In the genomic region with DNA sequence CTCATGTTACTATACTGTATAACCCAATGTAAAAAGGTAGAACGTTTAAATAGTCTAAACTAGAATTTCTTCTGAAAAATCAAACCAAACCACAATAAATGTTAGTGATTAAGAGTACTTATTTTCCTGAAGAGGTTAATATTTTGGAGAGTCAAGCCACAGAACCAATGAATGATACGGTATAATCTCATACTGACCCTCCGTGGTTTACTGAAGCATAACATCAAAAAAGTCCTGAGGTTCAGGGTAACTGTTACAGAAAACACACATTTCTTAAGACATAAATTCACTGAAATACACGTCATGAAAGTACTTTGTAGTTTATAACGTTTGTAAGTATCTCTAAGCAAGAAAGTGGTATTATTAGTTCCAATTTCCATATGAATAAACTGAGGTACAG, we compare ENCODE assay signal across 19 cellular contexts. TPM values are rescaled to one million over a fixed set of nuclear protein-coding genes. Genes with fewer than 3 reads are reported as not detected.
DNase-seq lines count a peak whose midpoint lies in the region; ATAC-seq and TF ChIP-seq lines count a peak whose summit lies in the region.
"Had no signal": no experiment of that assay in that cellular context is flagged by ENCODE, and none has a peak within 500 bp of the region (broad histone marks: within the 10 kb centered on the region; RNA-seq: fewer than 3 reads in every experiment).

No MANE protein-coding gene starts in this region.

- no peak overlapping the region for H3K27ac Mint-ChIP-seq in type B pancreatic cell
- H3K27ac Mint-ChIP-seq: CD4-positive, alpha-beta T cell; GM23338 had no signal

- no peaks in the 10 kb centered on the region for H4K20me1 ChIP-seq in SK-N-SH (ENCODE audit: insufficient read depth)

- POLR2A ChIA-PET in SK-N-SH (lab: Yijun Ruan, JAX), result no interaction called here

- H3K9me3 Mint-ChIP-seq in type B pancreatic cell, result no peaks in the 10 kb centered on the region
- H3K9me3 Mint-ChIP-seq: CD4-positive, alpha-beta T cell; GM23338 had no signal

- H3K27me3 Mint-ChIP-seq in type B pancreatic cell, result no peaks in the 10 kb centered on the region
- H3K27me3 Mint-ChIP-seq: CD4-positive, alpha-beta T cell had no signal

- H3K4me3 ChIP-seq in SK-N-SH (ENCODE audit: low read depth in 2 of 2, low read length in 1 of 2) (no peak overlapping the region), choroid plexus epithelial cell (ENCODE audit: low read depth, low read length) (no peak overlapping the region), gastroesophageal sphincter (no peak overlapping the region), upper lobe of right lung (no peak overlapping the region), HAP-1 (no peak overlapping the region)
- H3K4me3 ChIP-seq: GM23338, Peyer's patch had no signal

- H3K27me3 ChIP-seq in SK-N-SH (ENCODE audit: insufficient read depth), result no peaks in the 10 kb centered on the region
- H3K27me3 ChIP-seq in gastroesophageal sphincter, result no peaks in the 10 kb centered on the region
- H3K27me3 ChIP-seq in upper lobe of right lung, result no peaks in the 10 kb centered on the region
- H3K27me3 ChIP-seq in HAP-1 (ENCODE audit: low read depth), result no peaks in the 10 kb centered on the region
- H3K27me3 ChIP-seq: Peyer's patch had no signal

- no peak overlapping the region for H3K4me2 ChIP-seq in SK-N-SH
- H3K4me2 ChIP-seq: GM23338 had no signal

- no peaks in the 10 kb centered on the region for H3K79me2 ChIP-seq in SK-N-SH (ENCODE audit: insufficient read depth)

- no peak overlapping the region for H3K9ac ChIP-seq in SK-N-SH

- H3K4me1 ChIP-seq in SK-N-SH (ENCODE audit: control insufficient read depth in 1 of 2, insufficient read depth in 2 of 2, low read depth in 1 of 2, low read length in 1 of 2) (no peaks in the 10 kb centered on the region), gastroesophageal sphincter (no peaks in the 10 kb centered on the region), upper lobe of right lung (no peaks in the 10 kb centered on the region), HAP-1 (peaks cover 3% of the 10 kb centered on the region; the same call in 1 of the 2 replicates)
- H3K4me1 ChIP-seq: Caco-2, Peyer's patch had no signal

- ATAC-seq in SK-N-SH treated with all-trans-retinoic acid at 6 μM for 48 hours, result no peak
- ATAC-seq in gastroesophageal sphincter, result no peak
- ATAC-seq in upper lobe of right lung, result no peak
- ATAC-seq in GM21737 (IDR thresholded peaks at IDR 0.05; ENCODE audit: unreplicated experiment), result no peak
- ATAC-seq: GM23338, HCT116 had no signal

- DNase-seq in SK-N-SH (no peak), choroid plexus epithelial cell (ENCODE audit: low read depth) (peak; percentile 23), upper lobe of right lung (no peak), HAP-1 (ENCODE audit: low spot score in 2 of 2) (no peak), type B pancreatic cell (ENCODE audit: extremely low spot score, unreplicated experiment) (no peak)
- DNase-seq: Caco-2; CD4-positive, alpha-beta T cell; GDM1; MM.1S; NCI-H1092 treated with DMSO at 0.1 percent for 48 hours; NCI-H146; NCI-H2029 treated with DMSO at 0.1 percent for 48 hours; Peyer's patch had no signal

- TF ChIP-seq EP300 in SK-N-SH (IDR thresholded peaks at IDR 0.05; ENCODE audit: borderline replicate concordance in 1 of 2, low read depth in 1 of 2, low read length in 1 of 2) (no peak), gastroesophageal sphincter (IDR thresholded peaks at IDR 0.05) (no peak)

- no peaks in the 10 kb centered on the region for H3K9me2 ChIP-seq in SK-N-SH

- H3K4me1 Mint-ChIP-seq in type B pancreatic cell (ENCODE audit: unreplicated experiment), result no peaks in the 10 kb centered on the region
- H3K4me1 Mint-ChIP-seq: GM23338 had no signal

- peaks cover 17% of the 10 kb centered on the region for H3K36me3 Mint-ChIP-seq in type B pancreatic cell

- H3K4me3 Mint-ChIP-seq in type B pancreatic cell, result no peak overlapping the region
- H3K4me3 Mint-ChIP-seq: CD4-positive, alpha-beta T cell; GM23338 had no signal

- CTCF ChIA-PET in SK-N-SH (lab: Yijun Ruan, JAX), result interaction anchor here (0.7 to 1.9 kb wide), 3 partner anchors 145 to 431 kb away, joined by 3 to 5 read pairs (median 3); no protein-coding TSS in a partner anchor

- WGBS in SK-N-SH (ENCODE audit: low lambda C conversion rate), result 80% methylated on average over 5 of the region's 5 CpGs
- 66 to 72% methylated on average over 5 of the region's 5 CpGs for WGBS in gastroesophageal sphincter (ENCODE audit: low coverage in 1 of 2), 2 donors

- 0 out of 2 replicates have a peak, but pooled peaks have one; percentile 18 for TF ChIP-seq RAD21 in SK-N-SH (IDR thresholded peaks at IDR 0.05; ENCODE audit: low read length)

- H3K9me3 ChIP-seq in SK-N-SH (no peaks in the 10 kb centered on the region), gastroesophageal sphincter (no peaks in the 10 kb centered on the region), upper lobe of right lung (no peaks in the 10 kb centered on the region), HAP-1 (no peaks in the 10 kb centered on the region)
- H3K9me3 ChIP-seq: Caco-2, Peyer's patch had no signal

- no peak for TF ChIP-seq CTCF in SK-N-SH (IDR thresholded peaks at IDR 0.05)
- TF ChIP-seq CTCF in choroid plexus epithelial cell (conservative IDR thresholded peaks at IDR 0.05; ENCODE audit: low read depth, low read length), result peak; percentile 24
- peak in 3 of 4 experiments; percentile 11 to 26 (median 21) for TF ChIP-seq CTCF in gastroesophageal sphincter (IDR thresholded peaks at IDR 0.05)
- TF ChIP-seq CTCF in upper lobe of right lung (IDR thresholded peaks at IDR 0.05), result peak; percentile 23
- TF ChIP-seq CTCF in type B pancreatic cell (conservative IDR thresholded peaks at IDR 0.05), result no peak

- H3K36me3 ChIP-seq in SK-N-SH (replicated peaks in 1 of 2; ENCODE audit: control insufficient read depth in 1 of 2, insufficient read depth in 2 of 2, low read length in 1 of 2), result peaks cover 42 to 71% of the 10 kb centered on the region in 2 experiments
- H3K36me3 ChIP-seq in gastroesophageal sphincter, result peaks cover 0 to 52% of the 10 kb centered on the region in 2 donors
- H3K36me3 ChIP-seq in upper lobe of right lung, result peaks cover 45% of the 10 kb centered on the region
- peaks cover 48% of the 10 kb centered on the region for H3K36me3 ChIP-seq in HAP-1 (replicated peaks)
- H3K36me3 ChIP-seq: Peyer's patch had no signal

- H3K27ac ChIP-seq in SK-N-SH (ENCODE audit: low read depth in 2 of 2, low read length in 1 of 2), result no peak overlapping the region
- no peak overlapping the region for H3K27ac ChIP-seq in gastroesophageal sphincter
- no peak overlapping the region for H3K27ac ChIP-seq in upper lobe of right lung
- H3K27ac ChIP-seq: 22Rv1, Peyer's patch had no signal

- no peak overlapping the region for H2AFZ ChIP-seq in SK-N-SH (ENCODE audit: low read depth)
- H2AFZ ChIP-seq: GM23338 had no signal

- no peaks in the 10 kb centered on the region for H3F3A ChIP-seq in SK-N-SH (replicated peaks; ENCODE audit: insufficient read depth)

- intact Hi-C loops in upper lobe of right lung (cut with DNase I), result no loop called here

- in situ Hi-C loops in HAP-1 (cut with MboI; ENCODE audit: low sequenced_read_pairs), result no loop called here

- TF ChIP-seq POLR2A in gastroesophageal sphincter (IDR thresholded peaks at IDR 0.05), result no peak

TF ChIP-seq in SK-N-SH, 30 proteins besides CTCF, POLR2A, EP300 and RAD21:
- TF ChIP-seq CHD2 (IDR thresholded peaks at IDR 0.05; ENCODE audit: low read length, partially characterized antibody) (no peak), MXI1 (IDR thresholded peaks at IDR 0.05; ENCODE audit: low read depth, low read length) (no peak)
- TF ChIP-seq, protein P1, sequence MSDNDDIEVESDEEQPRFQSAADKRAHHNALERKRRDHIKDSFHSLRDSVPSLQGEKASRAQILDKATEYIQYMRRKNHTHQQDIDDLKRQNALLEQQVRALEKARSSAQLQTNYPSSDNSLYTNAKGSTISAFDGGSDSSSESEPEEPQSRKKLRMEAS (IDR thresholded peaks at IDR 0.05; ENCODE audit: low read depth), result no peak

TF ChIP-seq in SK-N-SH treated with all-trans-retinoic acid at 6 μM for 48 hours, 23 proteins besides CTCF, POLR2A, EP300 and RAD21:
- TF ChIP-seq ARNTL (CRISPR knock-in tag; IDR thresholded peaks at IDR 0.05; ENCODE audit: borderline replicate concordance, low read depth) (no peak), ZNF8 (CRISPR knock-in tag; IDR thresholded peaks at IDR 0.05) (no peak)
TF ChIP-seq in SK-N-SH treated with all-trans-retinoic acid at 6 μM for 48 hours: peak in this region for 0.

RNA-seq across cellular contexts. Expression of gene ESF1, which starts 28.9 kb away (rescaled TPM):
- polyA plus RNA-seq in SK-N-SH (2012; rRNA removed), result 1.4 and 1.8 TPM in 2 replicates
- 2.5 and 4.6 TPM in 2 replicates for polyA plus RNA-seq in SK-N-SH (2012; cell fraction: cytosol; rRNA removed)
- 0.85 and 1.9 TPM in 2 replicates for polyA plus RNA-seq in SK-N-SH (2012; cell fraction: nucleus; rRNA removed)
- 10 to 100 TPM; 12.8 to 16.2 (median 14.6) TPM for total RNA-seq in gastroesophageal sphincter
- 15.1 TPM for total RNA-seq in upper lobe of right lung
- total RNA-seq in type B pancreatic cell (ENCODE audit: low replicate concordance), result 12.6 and 17.7 TPM in 2 replicates

RNA-seq across cellular contexts. Expression of gene NDUFAF5, which starts 29.0 kb away (rescaled TPM):
- polyA plus RNA-seq in SK-N-SH (2012; rRNA removed), result 8.0 TPM in 2 replicates
- 10.9 and 16.5 TPM in 2 replicates for polyA plus RNA-seq in SK-N-SH (2012; cell fraction: cytosol; rRNA removed)
- 10.7 and 24.7 TPM in 2 replicates for polyA plus RNA-seq in SK-N-SH (2012; cell fraction: nucleus; rRNA removed)
- total RNA-seq in gastroesophageal sphincter (10 to 100 TPM; 11.3 to 38.8 (median 13.8) TPM), upper lobe of right lung (20.1 TPM), type B pancreatic cell (ENCODE audit: low replicate concordance) (24.6 and 26.1 TPM in 2 replicates)

Comparison
In these comparisons a context has a peak if more than half of its experiments do, and no peak if none do; other contexts are left out.
1. CTCF ChIP-seq: peak in choroid plexus epithelial cell (single experiment), gastroesophageal sphincter (3 of 4) and upper lobe of right lung (single experiment); none in SK-N-SH (single experiment) and type B pancreatic cell (single experiment).